1 cellular context compared by ENCODE assay signal in the genomic region with DNA sequence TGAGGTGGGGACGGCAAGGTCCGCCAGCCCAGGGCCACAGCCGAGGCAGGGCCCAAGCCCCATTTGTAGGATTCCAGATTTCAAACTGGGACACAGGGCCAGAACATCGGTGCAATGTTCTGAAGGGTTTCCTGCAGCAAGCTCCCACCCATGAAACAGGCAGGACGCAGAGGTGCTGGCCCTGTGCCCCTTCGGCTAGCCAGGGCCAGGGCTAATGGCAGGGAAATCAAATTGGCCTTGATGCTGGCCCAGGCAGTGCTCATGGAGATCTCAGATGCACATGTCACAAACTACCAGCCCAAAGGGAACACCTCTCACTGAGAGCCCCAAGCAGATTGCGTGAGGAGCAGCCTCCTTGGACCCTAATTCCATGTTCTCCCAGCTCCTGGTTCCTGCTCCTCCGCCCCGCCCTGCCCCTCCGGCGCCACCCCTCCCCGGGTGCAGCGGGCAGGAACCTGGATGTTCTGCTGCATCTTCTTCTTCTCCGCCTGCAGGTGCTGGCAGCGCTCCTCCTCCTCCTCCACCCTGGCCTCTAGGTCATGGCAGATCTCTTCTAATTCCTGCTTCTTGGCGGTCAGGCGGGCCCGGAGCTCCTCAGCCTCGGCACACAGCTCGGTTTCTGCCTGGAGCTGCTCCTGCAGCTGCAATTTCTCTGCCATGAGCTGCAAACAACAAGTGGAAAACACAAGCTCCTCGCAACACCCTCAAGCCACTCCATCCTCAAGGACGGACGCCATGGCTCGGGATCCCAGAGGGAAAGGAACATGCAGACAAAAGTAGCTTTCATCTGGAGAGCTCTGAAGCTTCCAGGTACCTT.
TF ChIP-seq lines count a peak whose summit lies in the region.

No MANE protein-coding gene starts in this region.

TF ChIP-seq in WTC11, 78 proteins besides CTCF, POLR2A, EP300 and RAD21 (continued from another document):
- TF ChIP-seq, protein P1, sequence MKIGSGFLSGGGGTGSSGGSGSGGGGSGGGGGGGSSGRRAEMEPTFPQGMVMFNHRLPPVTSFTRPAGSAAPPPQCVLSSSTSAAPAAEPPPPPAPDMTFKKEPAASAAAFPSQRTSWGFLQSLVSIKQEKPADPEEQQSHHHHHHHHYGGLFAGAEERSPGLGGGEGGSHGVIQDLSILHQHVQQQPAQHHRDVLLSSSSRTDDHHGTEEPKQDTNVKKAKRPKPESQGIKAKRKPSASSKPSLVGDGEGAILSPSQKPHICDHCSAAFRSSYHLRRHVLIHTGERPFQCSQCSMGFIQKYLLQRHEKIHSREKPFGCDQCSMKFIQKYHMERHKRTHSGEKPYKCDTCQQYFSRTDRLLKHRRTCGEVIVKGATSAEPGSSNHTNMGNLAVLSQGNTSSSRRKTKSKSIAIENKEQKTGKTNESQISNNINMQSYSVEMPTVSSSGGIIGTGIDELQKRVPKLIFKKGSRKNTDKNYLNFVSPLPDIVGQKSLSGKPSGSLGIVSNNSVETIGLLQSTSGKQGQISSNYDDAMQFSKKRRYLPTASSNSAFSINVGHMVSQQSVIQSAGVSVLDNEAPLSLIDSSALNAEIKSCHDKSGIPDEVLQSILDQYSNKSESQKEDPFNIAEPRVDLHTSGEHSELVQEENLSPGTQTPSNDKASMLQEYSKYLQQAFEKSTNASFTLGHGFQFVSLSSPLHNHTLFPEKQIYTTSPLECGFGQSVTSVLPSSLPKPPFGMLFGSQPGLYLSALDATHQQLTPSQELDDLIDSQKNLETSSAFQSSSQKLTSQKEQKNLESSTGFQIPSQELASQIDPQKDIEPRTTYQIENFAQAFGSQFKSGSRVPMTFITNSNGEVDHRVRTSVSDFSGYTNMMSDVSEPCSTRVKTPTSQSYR (CRISPR knock-in tag; IDR thresholded peaks at IDR 0.05) = no peak
- TF ChIP-seq NFATC4 (CRISPR knock-in tag; IDR thresholded peaks at IDR 0.05) (no peak), MXD4 (CRISPR knock-in tag; IDR thresholded peaks at IDR 0.05; ENCODE audit: borderline replicate concordance) (no peak), NFYB (CRISPR knock-in tag; conservative IDR thresholded peaks at IDR 0.05; ENCODE audit: low read depth) (no peak), FOXJ3 (CRISPR knock-in tag; IDR thresholded peaks at IDR 0.05; ENCODE audit: borderline replicate concordance) (no peak), ZNF263 (CRISPR knock-in tag; IDR thresholded peaks at IDR 0.05; ENCODE audit: low read depth) (no peak), NR2C2 (CRISPR knock-in tag; IDR thresholded peaks at IDR 0.05) (no peak), ZMAT4 (CRISPR knock-in tag; IDR thresholded peaks at IDR 0.05) (no peak), RELA (CRISPR knock-in tag; IDR thresholded peaks at IDR 0.05; ENCODE audit: borderline replicate concordance) (no peak)
- TF ChIP-seq, protein P2, sequence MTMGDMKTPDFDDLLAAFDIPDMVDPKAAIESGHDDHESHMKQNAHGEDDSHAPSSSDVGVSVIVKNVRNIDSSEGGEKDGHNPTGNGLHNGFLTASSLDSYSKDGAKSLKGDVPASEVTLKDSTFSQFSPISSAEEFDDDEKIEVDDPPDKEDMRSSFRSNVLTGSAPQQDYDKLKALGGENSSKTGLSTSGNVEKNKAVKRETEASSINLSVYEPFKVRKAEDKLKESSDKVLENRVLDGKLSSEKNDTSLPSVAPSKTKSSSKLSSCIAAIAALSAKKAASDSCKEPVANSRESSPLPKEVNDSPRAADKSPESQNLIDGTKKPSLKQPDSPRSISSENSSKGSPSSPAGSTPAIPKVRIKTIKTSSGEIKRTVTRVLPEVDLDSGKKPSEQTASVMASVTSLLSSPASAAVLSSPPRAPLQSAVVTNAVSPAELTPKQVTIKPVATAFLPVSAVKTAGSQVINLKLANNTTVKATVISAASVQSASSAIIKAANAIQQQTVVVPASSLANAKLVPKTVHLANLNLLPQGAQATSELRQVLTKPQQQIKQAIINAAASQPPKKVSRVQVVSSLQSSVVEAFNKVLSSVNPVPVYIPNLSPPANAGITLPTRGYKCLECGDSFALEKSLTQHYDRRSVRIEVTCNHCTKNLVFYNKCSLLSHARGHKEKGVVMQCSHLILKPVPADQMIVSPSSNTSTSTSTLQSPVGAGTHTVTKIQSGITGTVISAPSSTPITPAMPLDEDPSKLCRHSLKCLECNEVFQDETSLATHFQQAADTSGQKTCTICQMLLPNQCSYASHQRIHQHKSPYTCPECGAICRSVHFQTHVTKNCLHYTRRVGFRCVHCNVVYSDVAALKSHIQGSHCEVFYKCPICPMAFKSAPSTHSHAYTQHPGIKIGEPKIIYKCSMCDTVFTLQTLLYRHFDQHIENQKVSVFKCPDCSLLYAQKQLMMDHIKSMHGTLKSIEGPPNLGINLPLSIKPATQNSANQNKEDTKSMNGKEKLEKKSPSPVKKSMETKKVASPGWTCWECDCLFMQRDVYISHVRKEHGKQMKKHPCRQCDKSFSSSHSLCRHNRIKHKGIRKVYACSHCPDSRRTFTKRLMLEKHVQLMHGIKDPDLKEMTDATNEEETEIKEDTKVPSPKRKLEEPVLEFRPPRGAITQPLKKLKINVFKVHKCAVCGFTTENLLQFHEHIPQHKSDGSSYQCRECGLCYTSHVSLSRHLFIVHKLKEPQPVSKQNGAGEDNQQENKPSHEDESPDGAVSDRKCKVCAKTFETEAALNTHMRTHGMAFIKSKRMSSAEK (CRISPR knock-in tag; IDR thresholded peaks at IDR 0.05; ENCODE audit: borderline replicate concordance) = no peak
